In the genomic region with DNA sequence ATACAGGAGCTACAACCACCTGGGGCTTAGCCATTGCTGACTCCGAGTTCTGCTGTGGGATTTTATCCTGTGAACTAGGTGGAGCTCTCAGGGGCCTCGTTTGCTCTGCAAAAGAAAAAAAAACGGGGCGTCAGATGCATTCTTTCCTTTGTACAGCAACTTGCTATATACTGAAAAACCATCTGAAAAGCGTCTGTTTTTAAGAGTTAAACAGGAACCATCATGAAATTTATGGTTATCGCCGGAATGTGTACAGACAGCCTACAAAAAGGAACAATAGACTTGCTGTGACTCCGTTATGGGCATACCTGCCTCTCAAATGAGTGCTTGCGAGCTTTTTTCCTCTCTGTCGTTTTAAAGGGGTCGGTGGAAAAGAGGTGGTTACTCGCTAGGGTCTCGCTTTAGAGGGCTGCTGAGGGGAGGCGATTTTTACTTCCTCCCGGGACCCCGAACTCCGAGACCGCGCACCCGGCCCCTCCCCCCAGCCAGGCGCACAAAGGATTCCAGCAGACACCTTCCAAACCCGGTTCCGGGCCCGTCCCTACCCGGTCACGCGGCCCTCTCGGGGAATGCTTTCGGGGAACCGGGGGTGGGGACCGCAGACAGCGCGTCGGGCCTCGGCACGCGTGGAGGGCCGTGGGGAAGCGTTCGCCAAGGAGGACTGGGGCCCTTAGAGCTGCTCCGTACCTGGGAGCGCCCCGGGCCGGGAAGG, we compare ENCODE assay signal across 8 cellular contexts. TPM values are rescaled to one million over a fixed set of nuclear protein-coding genes. Genes with fewer than 3 reads are reported as not detected.
DNase-seq lines count a peak whose midpoint lies in the region; ATAC-seq, FAIRE-seq and TF ChIP-seq lines count a peak whose summit lies in the region.

No MANE protein-coding gene starts in this region.

- H3K27me3 ChIP-seq in effector memory CD4-positive, alpha-beta T cell (replicated peaks; ENCODE audit: control insufficient read depth, insufficient read depth, low read length, poor library complexity, severe bottlenecking): no peaks in the 10 kb centered on the region

- DNase-seq in GM12892 (ENCODE audit: insufficient read length) (peak; percentile 29), NCI-H2171 (lab: John Stamatoyannopoulos, UW) (peak; percentile 49), memory B cell (ENCODE audit: low spot score in 2 of 2) (peak in 1 of 2 donors; percentile 13)
- DNase-seq in activated CD4-positive, alpha-beta T cell treated with anti-CD3 and anti-CD28 coated beads, Interleukin-2, amount 50 U/mL, for 24 hours (ENCODE audit: low read depth in 1 of 2, low spot score in 1 of 2): peak; percentile 32 to 46
- DNase-seq in effector memory CD4-positive, alpha-beta T cell: peak in 2 of 3 donors; percentile 13 to 36
- DNase-seq in stimulated activated CD8-positive, alpha-beta memory T cell treated with anti-CD3 and anti-CD28 coated beads, Interleukin-12 subunit alpha, Interleukin-12 subunit beta, amount 100 ng/mL, for 1 hour (ENCODE audit: low read depth): peak; percentile 6

- FAIRE-seq in GM12892 (lab: Jason Lieb, UNC): peak; percentile 83

- peaks cover 5% of the 10 kb centered on the region for H3K4me1 ChIP-seq in effector memory CD4-positive, alpha-beta T cell (ENCODE audit: control insufficient read depth, insufficient read depth, low read length, poor library complexity, severe bottlenecking)

- H3K4me3 ChIP-seq in effector memory CD4-positive, alpha-beta T cell (ENCODE audit: insufficient read depth, low read depth, low read length, poor library complexity, severe bottlenecking): peak overlapping the region; percentile 88

- H3K27me3 Mint-ChIP-seq in memory B cell: peaks cover 2% of the 10 kb centered on the region

- H3K4me3 Mint-ChIP-seq in memory B cell: peak overlapping the region; percentile 85

- H3K36me3 ChIP-seq in effector memory CD4-positive, alpha-beta T cell (ENCODE audit: control insufficient read depth, insufficient read depth, low read length): peaks cover 13% of the 10 kb centered on the region

- H3K27ac ChIP-seq in effector memory CD4-positive, alpha-beta T cell (ENCODE audit: insufficient read depth, low read length, poor library complexity, severe bottlenecking): peak overlapping the region; percentile 90

- no peaks in the 10 kb centered on the region for H3K9me3 ChIP-seq in effector memory CD4-positive, alpha-beta T cell (ENCODE audit: control insufficient read depth, low read length)

- peak overlapping the region; percentile 92 for H3K27ac Mint-ChIP-seq in memory B cell

- H3K9me3 Mint-ChIP-seq in memory B cell: no peaks in the 10 kb centered on the region

- ATAC-seq in HG02870 (IDR thresholded peaks at IDR 0.05; ENCODE audit: unreplicated experiment): peak; percentile 23
- ATAC-seq in memory B cell (ENCODE audit: low read depth): no peak
- no peak for ATAC-seq in GM18858 (IDR thresholded peaks at IDR 0.05; ENCODE audit: unreplicated experiment)

- no peaks in the 10 kb centered on the region for H3K36me3 Mint-ChIP-seq in memory B cell

- H3K4me1 Mint-ChIP-seq in memory B cell: peaks cover 10% of the 10 kb centered on the region

- TF ChIP-seq POLR2A in GM12892 (IDR thresholded peaks at IDR 0.05; ENCODE audit: low read depth, low read length): no peak

RNA-seq across cellular contexts. Expression of gene PAIP1, which starts 0.8 kb away (rescaled TPM):
- 60.5 TPM for polyA plus RNA-seq in GM12892 (2012; ENCODE audit: missing spikeins)

RNA-seq across cellular contexts. Expression of gene C5orf34, which starts 41.1 kb away (rescaled TPM):
- polyA plus RNA-seq in GM12892 (2012; ENCODE audit: missing spikeins): 7.2 TPM

RNA-seq across cellular contexts. Expression of gene NNT, which starts 46.9 kb away (rescaled TPM):
- polyA plus RNA-seq in GM12892 (2012; ENCODE audit: missing spikeins): 36.0 TPM
